In the genomic region with DNA sequence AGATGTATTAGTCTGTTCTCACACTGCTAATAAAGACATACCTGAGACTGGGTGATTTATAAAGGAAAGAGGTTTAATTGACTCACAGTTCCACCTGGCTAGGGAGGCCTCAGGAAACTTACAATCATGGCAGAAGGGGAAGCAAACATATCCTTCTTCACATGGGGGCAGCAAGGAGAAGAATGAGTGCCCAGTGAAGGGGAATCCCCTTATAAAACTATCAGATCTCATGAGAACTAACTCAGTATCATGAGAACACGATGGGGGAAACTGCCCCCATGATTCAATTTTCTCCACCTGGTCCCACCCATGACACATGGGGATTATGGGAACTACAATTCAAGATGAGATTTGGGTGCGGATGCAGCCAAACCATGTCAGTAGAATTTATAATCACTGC, we compare ENCODE assay signal across 8 cellular contexts.
DNase-seq lines count a peak whose midpoint lies in the region; ATAC-seq and TF ChIP-seq lines count a peak whose summit lies in the region.
"Not testable (repeated sequence)": the region's sequence is repeated elsewhere in the genome, so short reads cannot be mapped to it uniquely, and the experiment has no call there.

No MANE protein-coding gene starts in this region.

- not testable (repeated sequence) for H3K9me3 Mint-ChIP-seq in activated CD8-positive, alpha-beta memory T cell treated with anti-CD3 and anti-CD28 coated beads, Interleukin-2, amount 10 ng/mL, durations not matched to agents 7 days and 5 days (ENCODE audit: low read depth); activated naive CD4-positive, alpha-beta T cell treated with anti-CD3 and anti-CD28 coated beads, Interleukin-2, amount 50 U/mL, for 72 hours

- TF ChIP-seq CTCF in GM12864 (IDR thresholded peaks at IDR 0.05; ENCODE audit: low read depth, low read length, missing control alignments) = not testable (repeated sequence)

- peak overlapping the region; percentile 8 for H3K27ac Mint-ChIP-seq in activated CD8-positive, alpha-beta memory T cell treated with anti-CD3 and anti-CD28 coated beads, Interleukin-2, amount 10 ng/mL, durations not matched to agents 7 days and 5 days
- peak overlapping the region in 1 of 2 donors; percentile 81 for H3K27ac Mint-ChIP-seq in activated naive CD4-positive, alpha-beta T cell treated with anti-CD3 and anti-CD28 coated beads, Interleukin-2, amount 50 U/mL, for 72 hours

- not testable (repeated sequence) for H3K36me3 Mint-ChIP-seq in activated CD8-positive, alpha-beta memory T cell treated with anti-CD3 and anti-CD28 coated beads, Interleukin-2, amount 10 ng/mL, durations not matched to agents 7 days and 5 days
- H3K36me3 Mint-ChIP-seq in activated naive CD4-positive, alpha-beta T cell treated with anti-CD3 and anti-CD28 coated beads, Interleukin-2, amount 50 U/mL, for 72 hours = peaks cover 12 to 44% of the 10 kb centered on the region in 2 donors

- H3K4me3 ChIP-seq in GM12864 (ENCODE audit: low read depth, low read length) = not testable (repeated sequence)

- peak; percentile 15 for DNase-seq in GM12864 (ENCODE audit: low read depth)
- DNase-seq in activated CD8-positive, alpha-beta memory T cell treated with anti-CD3 and anti-CD28 coated beads, Interleukin-2, amount 10 ng/mL, durations not matched to agents 7 days and 5 days = not testable (repeated sequence)
- peak in 1 of 2 donors; percentile 6 for DNase-seq in activated naive CD4-positive, alpha-beta T cell treated with anti-CD3 and anti-CD28 coated beads, Interleukin-2, amount 50 U/mL, for 72 hours (ENCODE audit: low spot score in 2 of 2)
- peak; percentile 20 for DNase-seq in stimulated activated CD4-positive, alpha-beta T cell treated with anti-CD3 and anti-CD28 coated beads, Interleukin-4, amount 100 ng/mL, for 24 hours

- CTCF ChIA-PET in activated CD8-positive, alpha-beta memory T cell treated with anti-CD3 and anti-CD28 coated beads, Interleukin-2, amount 10 ng/mL, durations not matched to agents 7 days and 5 days (lab: Charles Lee) = interaction anchor here (1.2 to 1.7 kb wide), 3 partner anchors 9 to 76 kb away, joined by 3 read pairs; no protein-coding TSS in a partner anchor

- H3K4me1 Mint-ChIP-seq in activated CD8-positive, alpha-beta memory T cell treated with anti-CD3 and anti-CD28 coated beads, Interleukin-2, amount 10 ng/mL, durations not matched to agents 7 days and 5 days = peaks cover 18% of the 10 kb centered on the region

- H3K4me3 Mint-ChIP-seq in activated CD8-positive, alpha-beta memory T cell treated with anti-CD3 and anti-CD28 coated beads, Interleukin-2, amount 10 ng/mL, durations not matched to agents 7 days and 5 days = not testable (repeated sequence)

- not testable (repeated sequence) for H3K27me3 Mint-ChIP-seq in activated CD8-positive, alpha-beta memory T cell treated with anti-CD3 and anti-CD28 coated beads, Interleukin-2, amount 10 ng/mL, durations not matched to agents 7 days and 5 days

- ATAC-seq in GM18907 (IDR thresholded peaks at IDR 0.05; ENCODE audit: unreplicated experiment) (peak; percentile 17), GM21390 (IDR thresholded peaks at IDR 0.05; ENCODE audit: unreplicated experiment) (peak; percentile 9), HG02852 (IDR thresholded peaks at IDR 0.05; ENCODE audit: unreplicated experiment) (peak; percentile 18), HG03460 (IDR thresholded peaks at IDR 0.05; ENCODE audit: unreplicated experiment) (peak; percentile 14)
- ATAC-seq in activated CD8-positive, alpha-beta memory T cell treated with anti-CD3 and anti-CD28 coated beads, Interleukin-2, amount 10 ng/mL, durations not matched to agents 7 days and 5 days = not testable (repeated sequence)
- ATAC-seq in activated naive CD4-positive, alpha-beta T cell treated with anti-CD3 and anti-CD28 coated beads, Interleukin-2, amount 50 U/mL, for 72 hours = peak; percentile 36 to 49
